ENCODE assay signal across 8 cellular contexts in the genomic region with DNA sequence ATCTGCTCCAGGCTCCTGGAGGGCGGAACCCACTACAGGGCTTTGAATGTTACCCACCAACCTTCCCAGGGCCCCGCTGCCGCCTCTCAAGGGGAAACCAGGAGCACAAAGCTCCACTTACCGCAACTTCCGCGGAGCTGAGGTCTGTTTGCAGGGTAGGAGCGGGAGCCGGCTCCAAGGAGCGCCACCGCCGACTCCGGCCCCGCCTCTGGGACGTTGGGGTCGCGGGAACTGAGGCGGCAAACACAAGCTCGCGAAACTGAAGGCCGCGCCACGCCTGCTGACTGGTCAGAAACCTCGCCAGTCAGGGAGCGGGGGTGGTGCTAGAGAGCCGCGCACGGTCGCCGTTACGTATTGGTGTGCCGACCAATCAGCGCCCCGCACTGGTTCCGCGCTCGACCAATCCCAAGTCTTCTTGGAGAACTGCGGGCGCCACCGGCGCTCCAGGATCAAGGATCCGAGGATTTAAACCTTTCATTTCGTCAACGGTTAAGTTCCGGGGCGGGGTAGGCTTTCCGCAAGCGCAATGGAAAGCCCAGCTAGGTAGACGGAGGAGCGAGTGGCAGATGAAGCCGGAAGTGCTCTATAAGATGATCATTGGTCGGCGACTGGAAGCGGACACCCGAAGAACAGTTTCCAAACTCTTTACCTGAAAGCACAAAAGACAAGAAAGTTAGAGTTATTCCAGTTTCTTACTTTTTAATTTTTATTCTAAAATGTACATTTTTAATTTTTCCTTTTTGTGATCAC. TPM values are rescaled to one million over a fixed set of nuclear protein-coding genes. Genes with fewer than 3 reads are reported as not detected.
DNase-seq lines count a peak whose midpoint lies in the region; ATAC-seq and TF ChIP-seq lines count a peak whose summit lies in the region.

Gene STIL (minus strand): TSS at position 233 of the 750 bp plus-strand sequence. CDS start 3,828 bp downstream, outside the sequence.

- peak within 1 kb of the TSS; percentile 96 to 98 for H3K27ac Mint-ChIP-seq in activated naive CD4-positive, alpha-beta T cell treated with anti-CD3 and anti-CD28 coated beads, Interleukin-2, amount 50 U/mL, for 72 hours

- H3K36me3 Mint-ChIP-seq in activated naive CD4-positive, alpha-beta T cell treated with anti-CD3 and anti-CD28 coated beads, Interleukin-2, amount 50 U/mL, for 72 hours, result peaks cover 16 to 18% of the 10 kb centered on the region in 2 donors

- no peaks in the 10 kb centered on the region for H3K27me3 ChIP-seq in thymus (ENCODE audit: control insufficient read depth, insufficient read depth)

- no peaks in the 10 kb centered on the region for H3K9me3 Mint-ChIP-seq in activated naive CD4-positive, alpha-beta T cell treated with anti-CD3 and anti-CD28 coated beads, Interleukin-2, amount 50 U/mL, for 72 hours

- peak within 1 kb of the TSS; percentile 89 for H3K27ac ChIP-seq in thymus (ENCODE audit: low read depth)

- WGBS in thymus, result under 1% methylated on average over 54 of the region's 54 CpGs

- peak within 1 kb of the TSS; percentile 86 for H3K4me3 ChIP-seq in GM08714 (ENCODE audit: low read length)
- peak within 1 kb of the TSS; percentile 81 for H3K4me3 ChIP-seq in thymus (ENCODE audit: low read length)

- peaks cover 3% of the 10 kb centered on the region for H3K4me1 ChIP-seq in thymus (ENCODE audit: control insufficient read depth, insufficient read depth, low read length)

- DNase-seq in NCI-H1092 treated with DMSO at 0.1 percent for 48 hours (lab: John Stamatoyannopoulos, UW), result peak; percentile 96
- DNase-seq in SKM-1 (lab: John Stamatoyannopoulos, UW; ENCODE audit: unreplicated experiment), result peak; percentile 99
- DNase-seq in activated naive CD4-positive, alpha-beta T cell treated with anti-CD3 and anti-CD28 coated beads, Interleukin-2, amount 50 U/mL, for 72 hours (ENCODE audit: low spot score in 2 of 2), result peak; percentile 95 to 99
- DNase-seq in glomerular visceral epithelial cell (ENCODE audit: extremely low spot score), result peak; percentile 100
- DNase-seq in omental fat pad (ENCODE audit: low spot score), result peak; percentile 94

- peak; percentile 98 for ATAC-seq in HG02610 (IDR thresholded peaks at IDR 0.05; ENCODE audit: unreplicated experiment)
- ATAC-seq in activated naive CD4-positive, alpha-beta T cell treated with anti-CD3 and anti-CD28 coated beads, Interleukin-2, amount 50 U/mL, for 72 hours, result peak; percentile 97 to 98
- ATAC-seq in omental fat pad (ENCODE audit: low FRiP score), result peak; percentile 100

- peaks cover 4% of the 10 kb centered on the region for H3K36me3 ChIP-seq in thymus (ENCODE audit: control insufficient read depth, insufficient read depth)

- H3K9me3 ChIP-seq in thymus (ENCODE audit: control insufficient read depth), result no peaks in the 10 kb centered on the region

- TF ChIP-seq CTCF in omental fat pad (IDR thresholded peaks at IDR 0.05), result no peak

RNA-seq across cellular contexts. Expression of gene STIL, which starts in this region (rescaled TPM):
- total RNA-seq in activated naive CD4-positive, alpha-beta T cell treated with anti-CD3 and anti-CD28 coated beads, Interleukin-2, amount 50 U/mL, for 72 hours, result 10 to 100 TPM; 34.7 to 69.9 TPM
- total RNA-seq in omental fat pad, result 1 to 10 TPM; 1.0 to 2.2 (median 1.3) TPM
- polyA plus RNA-seq in thymus, result 1.1 TPM

Comparison
In these comparisons a context has a peak if more than half of its experiments do, and no peak if none do; other contexts are left out.
1. Peak in every context shown above with its lines: DNase-seq, ATAC-seq, H3K4me3 ChIP-seq and H3K27ac ChIP-seq.
2. RNA of gene STIL (total RNA-seq): 34.7 to 69.9 TPM in activated naive CD4-positive, alpha-beta T cell treated with anti-CD3 and anti-CD28 coated beads, Interleukin-2, amount 50 U/mL, for 72 hours; 1.0 to 2.2 TPM in omental fat pad; every median in the first group is over 10 times any median in the second.